Comparison of ENCODE assay signal across 8 cellular contexts in the genomic region with DNA sequence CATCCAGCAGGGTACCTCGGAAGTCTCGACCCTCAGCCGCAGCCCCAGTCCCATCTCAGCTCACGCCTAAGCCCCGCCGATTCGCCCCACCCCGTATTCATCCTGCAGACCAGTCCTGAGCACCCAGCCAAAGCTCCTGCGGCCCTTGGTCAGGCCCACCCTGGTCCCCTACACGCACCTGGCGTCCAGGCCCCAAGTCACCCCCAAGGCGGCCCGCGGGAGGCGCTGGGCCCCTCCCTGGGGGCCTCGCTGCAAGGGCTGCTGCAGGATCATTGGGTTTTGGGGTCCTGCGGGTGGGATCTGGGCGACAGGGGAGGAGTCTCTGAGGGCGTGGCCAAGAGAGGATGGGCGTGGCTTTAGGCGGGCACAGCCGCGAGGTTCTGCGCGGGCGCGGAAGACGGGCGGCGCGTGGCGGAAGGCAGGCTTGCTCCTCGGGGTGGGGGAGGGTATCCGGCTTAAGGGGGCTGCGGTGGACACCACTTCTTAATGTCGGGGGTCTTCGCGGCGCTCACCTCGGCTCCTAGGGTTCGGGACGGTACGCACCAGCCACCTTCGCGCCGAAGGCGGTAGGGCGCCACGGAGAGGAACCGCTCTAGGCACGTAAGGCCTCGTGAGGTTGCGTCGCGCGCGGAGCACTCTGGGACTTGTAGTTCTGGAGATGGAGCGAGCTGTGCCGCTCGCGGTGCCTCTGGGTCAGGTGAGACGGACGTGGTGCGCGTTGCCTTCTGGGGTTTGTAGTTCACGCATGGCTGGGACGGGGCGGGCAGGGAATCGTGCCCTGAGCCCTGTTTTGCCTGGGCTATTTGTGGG. TPM values are rescaled to one million over a fixed set of nuclear protein-coding genes. Genes with fewer than 3 reads are reported as not detected.
DNase-seq lines count a peak whose midpoint lies in the region; ATAC-seq and TF ChIP-seq lines count a peak whose summit lies in the region.

A gene with protein sequence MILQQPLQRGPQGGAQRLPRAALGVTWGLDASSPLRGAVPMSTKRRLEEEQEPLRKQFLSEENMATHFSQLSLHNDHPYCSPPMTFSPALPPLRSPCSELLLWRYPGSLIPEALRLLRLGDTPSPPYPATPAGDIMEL (minus strand): TSS at position 274 of the 810 bp plus-strand sequence. CDS start 1 bp downstream, at position 273.
A gene (plus strand): TSS at position 367 of the 810 bp plus-strand sequence. CDS start 292 bp downstream, at position 659.

- no CpG with 5 or more reads among the region's 69 CpGs for WGBS in H9 (ENCODE audit: extremely low coverage, insufficient read length, low lambda C conversion rate)

- H3K4me1 ChIP-seq in ES-I3 (ENCODE audit: insufficient read depth, low read length), result peaks cover 4% of the 10 kb centered on the region; the same call in 1 of the 2 replicates
- peaks cover 2% of the 10 kb centered on the region; the same call in 1 of the 2 replicates for H3K4me1 ChIP-seq in H9 (ENCODE audit: insufficient read depth, low read length)

- H2AFZ ChIP-seq in H9 (ENCODE audit: low read length), result no peak within 1 kb of the TSS

- H4K91ac ChIP-seq in H9 (ENCODE audit: insufficient read length, low read depth, low read length), result no peak within 1 kb of the TSS

- no peak within 1 kb of the TSS for H2BK120ac ChIP-seq in H9 (ENCODE audit: low read depth, low read length, poor library complexity, severe bottlenecking)

- H3K4me3 Mint-ChIP-seq in H9, result peak within 1 kb of the TSS; percentile 93 to 96
- peak within 1 kb of the TSS; percentile 90 to 92 (median 92) for H3K4me3 Mint-ChIP-seq in nephron

- no peak within 1 kb of the TSS for H3K56ac ChIP-seq in H9 (ENCODE audit: insufficient read length, low read depth, low read length)

- peak; percentile 83 for ATAC-seq in stimulated activated naive CD8-positive, alpha-beta T cell treated with anti-CD3 and anti-CD28 coated beads, Interleukin-15, Interleukin-2, amounts not matched to agents 100 U/mL and 50 U/mL, for 24 hours

- peaks cover 15 to 43% (median 33%) of the 10 kb centered on the region in 3 experiments; a peak in 6 of 7 replicates for H3K36me3 Mint-ChIP-seq in H9 (ENCODE audit: insufficient read depth in 1 of 3, low read depth in 3 of 3)
- peaks cover 12% of the 10 kb centered on the region for H3K36me3 Mint-ChIP-seq in nephron (ENCODE audit: low read depth)

- H3T11ph ChIP-seq in H9 (ENCODE audit: low read length), result no peak within 1 kb of the TSS

- H2AK5ac ChIP-seq in H9 (ENCODE audit: insufficient read length, low read length), result no peak within 1 kb of the TSS

- H2BK5ac ChIP-seq in H9 (ENCODE audit: insufficient read length, low read length), result peak within 1 kb of the TSS; percentile 43

- peaks cover 23 to 48% of the 10 kb centered on the region in 2 experiments for H3K4me1 Mint-ChIP-seq in H9
- H3K4me1 Mint-ChIP-seq in nephron, result peaks cover 33% of the 10 kb centered on the region

- H4K20me1 ChIP-seq in H9 (ENCODE audit: control insufficient read depth, insufficient read depth, insufficient read length), result no peaks in the 10 kb centered on the region

- H3K9me3 ChIP-seq in ES-I3 (ENCODE audit: control insufficient read depth, insufficient read depth, low read length), result no peaks in the 10 kb centered on the region
- no peaks in the 10 kb centered on the region for H3K9me3 ChIP-seq in H9 (ENCODE audit: control insufficient read depth, low read depth, low read length)
- H3K9me3 ChIP-seq in MG63, result no peaks in the 10 kb centered on the region

- no peak within 1 kb of the TSS for H3K23ac ChIP-seq in H9 (ENCODE audit: insufficient read length, low read depth, low read length)

- H2BK20ac ChIP-seq in H9 (ENCODE audit: low read depth, low read length, poor library complexity, severe bottlenecking), result no peak within 1 kb of the TSS

- no peak within 1 kb of the TSS for H2BK15ac ChIP-seq in H9 (ENCODE audit: low read depth, low read length)

- peak within 1 kb of the TSS; percentile 94 for H3K18ac ChIP-seq in H9 (ENCODE audit: insufficient read length, low read depth, low read length)

- no peaks in the 10 kb centered on the region for H3K27me3 ChIP-seq in H9 (ENCODE audit: insufficient read depth, low read length)
- H3K27me3 ChIP-seq in MG63, result no peaks in the 10 kb centered on the region

- 0 out of 2 replicates have a peak, but pooled peaks cover 5% of the 10 kb centered on the region for H3K36me3 ChIP-seq in ES-I3 (ENCODE audit: insufficient read depth, low read length)
- peaks cover 48% of the 10 kb centered on the region for H3K36me3 ChIP-seq in MG63

- H3K27ac Mint-ChIP-seq in H9 (peak within 1 kb of the TSS; percentile 98 to 100 (median 99)), nephron (peak within 1 kb of the TSS; percentile 85 to 96 (median 94))

- peak within 1 kb of the TSS; percentile 48 for H2BK12ac ChIP-seq in H9 (ENCODE audit: insufficient read length, low read depth, low read length)

- H3K9ac ChIP-seq in ES-I3 (ENCODE audit: low read depth, low read length) (peak within 1 kb of the TSS; percentile 84), H9 (ENCODE audit: extremely low read depth, insufficient read length, low read length) (peak within 1 kb of the TSS; percentile 67)

- H3K9me3 Mint-ChIP-seq in H9 (no peaks in the 10 kb centered on the region; a peak in 2 of 5 replicates), nephron (no peaks in the 10 kb centered on the region)

- H3K4me3 ChIP-seq in MG63, result peak within 1 kb of the TSS; percentile 99

- DNase-seq in H9 (peak; percentile 99), MG63 (peak; percentile 99), SHP77 (lab: John Stamatoyannopoulos, UW) (peak; percentile 96 to 98), fibroblast of peridontal ligament (ENCODE audit: extremely low read depth) (peak; percentile 96)
- DNase-seq in activated T-helper 9 cell treated with anti-CD3 and anti-CD28 coated beads, Interleukin-2, amount 50 U/mL, for 16 hours (ENCODE audit: low read depth), result peak; percentile 93
- peak; percentile 95 for DNase-seq in stimulated activated naive CD8-positive, alpha-beta T cell treated with anti-CD3 and anti-CD28 coated beads, Interleukin-15, Interleukin-2, amounts not matched to agents 100 U/mL and 50 U/mL, for 24 hours

- H3K4me2 ChIP-seq in H9 (ENCODE audit: insufficient read depth, insufficient read length, low read length), result peak within 1 kb of the TSS; percentile 51

- H3K27ac ChIP-seq in H9 (ENCODE audit: insufficient read length, low read depth, low read length), result peak within 1 kb of the TSS; percentile 66

- peaks cover 26% of the 10 kb centered on the region for H3K23me2 ChIP-seq in H9 (ENCODE audit: insufficient read length, low read depth, low read length, poor library complexity, severe bottlenecking)

- H3K4ac ChIP-seq in H9 (ENCODE audit: low read depth, low read length), result no peak within 1 kb of the TSS

- TF ChIP-seq CTCF in H9 (conservative IDR thresholded peaks at IDR 0.05) (no peak), nephron (IDR thresholded peaks at IDR 0.05; ENCODE audit: unreplicated experiment in 3 of 3) (no peak)

- no peak within 1 kb of the TSS for H4K5ac ChIP-seq in H9 (ENCODE audit: insufficient read length, low read depth, low read length)

- H3K79me1 ChIP-seq in H9 (ENCODE audit: insufficient read depth, low read depth, low read length, poor library complexity, severe bottlenecking), result no peaks in the 10 kb centered on the region

- peak within 1 kb of the TSS; percentile 93 for H3K14ac ChIP-seq in H9 (ENCODE audit: insufficient read depth, low read length)

- no peak within 1 kb of the TSS for H4K8ac ChIP-seq in H9 (replicated peaks; ENCODE audit: insufficient read length, low read depth, low read length)

- H3K27me3 Mint-ChIP-seq in H9 (ENCODE audit: low read depth), result peaks cover 7% of the 10 kb centered on the region
- peaks cover 17% of the 10 kb centered on the region for H3K27me3 Mint-ChIP-seq in nephron (ENCODE audit: low read depth)

- H3K79me2 ChIP-seq in H9 (ENCODE audit: insufficient read depth, low read length), result no peaks in the 10 kb centered on the region; the same call in 1 of the 2 replicates

RNA-seq across cellular contexts. Expression of the first gene that starts in this region (rescaled TPM):
- 61.1 and 61.3 TPM in 2 replicates for total RNA-seq in H9 (2021)
- total RNA-seq in MG63 (2014; rRNA removed; shearing (Covaris generic); ENCODE audit: low replicate concordance), result 2.9 and 60.7 TPM in 2 replicates

RNA-seq across cellular contexts. Expression of the second gene that starts in this region (rescaled TPM):
- 65.7 and 68.2 TPM in 2 replicates for total RNA-seq in H9 (2021)
- 63.2 and 118 TPM in 2 replicates for total RNA-seq in MG63 (2014; rRNA removed; shearing (Covaris generic); ENCODE audit: low replicate concordance)

Comparison
In these comparisons a context has a peak if more than half of its experiments do, and no peak if none do; other contexts are left out.
1. Peak in every context shown above with its lines: DNase-seq, ATAC-seq, H3K4me3 ChIP-seq and H3K27ac ChIP-seq.